ENCODE assay signal across 21 cellular contexts in genomic region chr1:215269955-215270354, GRCh38.
"Had no signal": no experiment of that assay in that cellular context is flagged by ENCODE, and none has a peak within 500 bp of the region (broad histone marks: within the 10 kb centered on the region; RNA-seq: fewer than 3 reads in every experiment).

No MANE protein-coding gene starts in this region.

- H3K27ac ChIP-seq: esophagus squamous epithelium, left lung, thyroid gland had no signal

- H3K27ac Mint-ChIP-seq: activated CD4-positive, alpha-beta T cell treated with anti-CD3 and anti-CD28 coated beads, Interleukin-2, amount 10 ng/mL, durations not matched to agents 7 days and 5 days; activated CD8-positive, alpha-beta T cell treated with anti-CD3 and anti-CD28 coated beads, Interleukin-2, amount 10 ng/mL, durations not matched to agents 7 days and 5 days; activated naive CD8-positive, alpha-beta T cell treated with anti-CD3 and anti-CD28 coated beads, Interleukin-2, amount 10 ng/mL, durations not matched to agents 7 days and 5 days; activated T-cell treated with anti-CD3 and anti-CD28 coated beads, Interleukin-2, amount 50 U/mL, for 24 hours; activated T-helper 2 cell treated with anti-CD3 and anti-CD28 coated beads, Interferon-gamma antibody, Interleukin-2, Interleukin-4, amounts not matched to agents 10 μg/mL and 5 μg/mL and 100 μg/mL, durations not matched to agents 14 hours and 24 hours and 36 hours had no signal

- FAIRE-seq: endothelial cell of umbilical vein had no signal

- H3K36me3 ChIP-seq: esophagus squamous epithelium, left lung, thyroid gland had no signal

- DNase-seq: activated CD4-positive, alpha-beta T cell treated with anti-CD3 and anti-CD28 coated beads, Interleukin-2, amount 10 ng/mL, durations not matched to agents 7 days and 5 days; activated CD8-positive, alpha-beta T cell treated with anti-CD3 and anti-CD28 coated beads, Interleukin-2, amount 10 ng/mL, durations not matched to agents 7 days and 5 days; activated naive CD4-positive, alpha-beta T cell treated with Interleukin-2 at 50 U/mL for 16 hours; activated naive CD8-positive, alpha-beta T cell treated with anti-CD3 and anti-CD28 coated beads, Interleukin-2, amount 10 ng/mL, durations not matched to agents 7 days and 5 days; activated T-cell treated with anti-CD3 and anti-CD28 coated beads, Interleukin-2, amount 50 U/mL, for 24 hours; cerebellar nuclear complex; cortex of kidney; esophagus squamous epithelium; left lung; mammary epithelial cell; stimulated activated CD4-positive, alpha-beta T cell treated with anti-CD3 and anti-CD28 coated beads, Interleukin-12 subunit alpha, Interleukin-12 subunit beta, amount 100 ng/mL, for 4 hours; stimulated activated CD4-positive, alpha-beta T cell treated with anti-CD3 and anti-CD28 coated beads, Interleukin-1b, Interleukin-23, amount 100 ng/mL, for 48 hours; stimulated activated CD8-positive, alpha-beta memory T cell treated with anti-CD3 and anti-CD28 coated beads, Interleukin-4, amount 100 ng/mL, for 48 hours; stimulated activated naive CD4-positive, alpha-beta T cell; T-helper 1 cell; T-helper 9 cell; thyroid gland had no signal

- H3K4me1 ChIP-seq: esophagus squamous epithelium, left lung, thyroid gland had no signal

- H3K4me3 ChIP-seq: esophagus squamous epithelium, left lung, thyroid gland had no signal

- H3K27me3 ChIP-seq: esophagus squamous epithelium, left lung, thyroid gland had no signal

- H3K36me3 Mint-ChIP-seq: activated naive CD8-positive, alpha-beta T cell treated with anti-CD3 and anti-CD28 coated beads, Interleukin-2, amount 10 ng/mL, durations not matched to agents 7 days and 5 days had no signal

- ATAC-seq: activated CD4-positive, CD25-positive, alpha-beta regulatory T cell treated with anti-CD3 and anti-CD28 coated beads, Interleukin-2, amount 50 U/mL, for 24 hours; activated CD8-positive, alpha-beta T cell treated with anti-CD3 and anti-CD28 coated beads, Interleukin-2, amount 10 ng/mL, durations not matched to agents 7 days and 5 days; left lung had no signal

- H3K9me3 ChIP-seq: esophagus squamous epithelium, left lung, thyroid gland had no signal

- H3K4me1 Mint-ChIP-seq: activated CD4-positive, alpha-beta T cell treated with anti-CD3 and anti-CD28 coated beads, Interleukin-2, amount 10 ng/mL, durations not matched to agents 7 days and 5 days; activated naive CD8-positive, alpha-beta T cell treated with anti-CD3 and anti-CD28 coated beads, Interleukin-2, amount 10 ng/mL, durations not matched to agents 7 days and 5 days had no signal

- H3K27me3 Mint-ChIP-seq: activated CD4-positive, alpha-beta T cell treated with anti-CD3 and anti-CD28 coated beads, Interleukin-2, amount 10 ng/mL, durations not matched to agents 7 days and 5 days; activated naive CD8-positive, alpha-beta T cell treated with anti-CD3 and anti-CD28 coated beads, Interleukin-2, amount 10 ng/mL, durations not matched to agents 7 days and 5 days; activated T-cell treated with anti-CD3 and anti-CD28 coated beads, Interleukin-2, amount 50 U/mL, for 24 hours; progenitor cell of endocrine pancreas had no signal

- H3K4me3 Mint-ChIP-seq: activated CD4-positive, alpha-beta T cell treated with anti-CD3 and anti-CD28 coated beads, Interleukin-2, amount 10 ng/mL, durations not matched to agents 7 days and 5 days; activated CD8-positive, alpha-beta T cell treated with anti-CD3 and anti-CD28 coated beads, Interleukin-2, amount 10 ng/mL, durations not matched to agents 7 days and 5 days; activated naive CD8-positive, alpha-beta T cell treated with anti-CD3 and anti-CD28 coated beads, Interleukin-2, amount 10 ng/mL, durations not matched to agents 7 days and 5 days; activated T-cell treated with anti-CD3 and anti-CD28 coated beads, Interleukin-2, amount 50 U/mL, for 24 hours had no signal
